Comparison of ENCODE assay signal across 17 cellular contexts in the genomic region with DNA sequence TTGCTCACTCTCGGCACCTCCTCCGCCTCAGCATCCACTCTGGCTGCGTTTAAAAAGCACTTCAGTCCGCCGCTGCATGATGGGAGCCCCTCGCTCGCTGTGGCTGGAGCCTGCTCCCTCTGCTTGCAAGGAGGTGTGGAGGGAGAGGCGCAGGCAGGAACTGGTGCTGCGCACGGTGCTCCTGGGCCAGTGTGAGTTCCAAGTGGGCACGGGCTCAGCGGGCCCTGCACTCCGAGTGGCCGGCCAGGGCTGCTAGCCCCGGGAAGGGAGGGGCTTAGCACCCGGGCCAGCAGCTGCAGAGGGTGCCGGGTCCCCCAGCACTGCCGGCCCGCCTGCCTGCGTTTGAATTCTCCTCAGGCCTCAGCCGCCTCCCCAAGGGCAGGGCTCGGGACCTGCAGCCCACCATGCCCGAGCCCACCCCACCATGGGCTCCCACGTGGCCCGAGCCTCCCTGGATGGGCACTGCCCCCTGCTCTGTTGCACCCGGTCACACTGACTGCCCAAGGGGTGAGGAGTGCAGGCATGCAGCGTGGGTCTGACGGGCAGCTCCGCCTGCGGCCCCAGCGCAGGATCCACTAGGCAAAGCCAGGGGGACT.
A peak's percentile ranks its signal among the peaks of the same experiment; 100 is the strongest.
DNase-seq lines count a peak whose midpoint lies in the region; ATAC-seq and TF ChIP-seq lines count a peak whose summit lies in the region.
"Had no signal": no experiment of that assay in that cellular context is flagged by ENCODE, and none has a peak within 500 bp of the region (broad histone marks: within the 10 kb centered on the region; RNA-seq: fewer than 3 reads in every experiment).

No MANE protein-coding gene starts in this region.

- H3K27ac ChIP-seq in RWPE2 (ENCODE audit: poor library complexity, severe bottlenecking): no peak overlapping the region
- no peak overlapping the region for H3K27ac ChIP-seq in upper lobe of right lung
- H3K27ac ChIP-seq: GM23248 had no signal

- H3K9me3 Mint-ChIP-seq in stimulated activated naive CD8-positive, alpha-beta T cell treated with anti-CD3 and anti-CD28 coated beads, Interleukin-15, amount 100 ng/mL, for 72 hours: no peaks in the 10 kb centered on the region

- H3K27me3 ChIP-seq in RWPE2 (ENCODE audit: insufficient read depth, poor library complexity, severe bottlenecking): peaks cover 3% of the 10 kb centered on the region
- no peaks in the 10 kb centered on the region for H3K27me3 ChIP-seq in upper lobe of right lung
- H3K27me3 ChIP-seq: BE2C had no signal

- no peaks in the 10 kb centered on the region for H3K4me1 Mint-ChIP-seq in stimulated activated naive CD8-positive, alpha-beta T cell treated with anti-CD3 and anti-CD28 coated beads, Interleukin-15, amount 100 ng/mL, for 72 hours
- H3K4me1 Mint-ChIP-seq: CD4-positive, CD25-positive, alpha-beta regulatory T cell; CD8-positive, alpha-beta memory T cell had no signal

- H3K4me3 ChIP-seq in RWPE2 (ENCODE audit: severe bottlenecking) (no peak overlapping the region), upper lobe of right lung (no peak overlapping the region)
- H3K4me3 ChIP-seq: GM23248, HAP-1 had no signal

- H3K36me3 ChIP-seq in RWPE2 (ENCODE audit: low read depth) (no peaks in the 10 kb centered on the region), upper lobe of right lung (no peaks in the 10 kb centered on the region)
- H3K36me3 ChIP-seq: BE2C, HAP-1 had no signal

- no peaks in the 10 kb centered on the region for H3K9me3 ChIP-seq in RWPE2 (ENCODE audit: severe bottlenecking)
- H3K9me3 ChIP-seq in upper lobe of right lung: no peaks in the 10 kb centered on the region
- H3K9me3 ChIP-seq: BE2C, HAP-1 had no signal

- TF ChIP-seq POLR2A in GM18505 (IDR thresholded peaks at IDR 0.05; ENCODE audit: borderline replicate concordance, extremely low read depth, insufficient read depth, insufficient read length): no peak

- intact Hi-C loops in upper lobe of right lung (cut with DNase I): no loop called here

- H3K4me3 Mint-ChIP-seq in stimulated activated naive CD8-positive, alpha-beta T cell treated with anti-CD3 and anti-CD28 coated beads, Interleukin-15, amount 100 ng/mL, for 72 hours: no peak overlapping the region
- H3K4me3 Mint-ChIP-seq: CD8-positive, alpha-beta memory T cell had no signal

- TF ChIP-seq CTCF in RWPE2 (IDR thresholded peaks at IDR 0.05; ENCODE audit: poor library complexity, severe bottlenecking) (no peak), upper lobe of right lung (IDR thresholded peaks at IDR 0.05) (no peak)

- peak; percentile 46 for ATAC-seq in stimulated activated naive CD8-positive, alpha-beta T cell treated with anti-CD3 and anti-CD28 coated beads, Interleukin-15, amount 100 ng/mL, for 72 hours
- no peak for ATAC-seq in stimulated activated naive CD8-positive, alpha-beta T cell treated with anti-CD3 and anti-CD28 coated beads, Interleukin-15, Interleukin-2, amounts not matched to agents 100 U/mL and 50 U/mL, for 24 hours
- ATAC-seq in RWPE2 (ENCODE audit: low read depth) (no peak), upper lobe of right lung (peak; percentile 42), GM21529 (IDR thresholded peaks at IDR 0.05; ENCODE audit: unreplicated experiment) (no peak), GM18505 (IDR thresholded peaks at IDR 0.05; ENCODE audit: unreplicated experiment) (no peak)

- no peaks in the 10 kb centered on the region for H3K27me3 Mint-ChIP-seq in stimulated activated naive CD8-positive, alpha-beta T cell treated with anti-CD3 and anti-CD28 coated beads, Interleukin-15, amount 100 ng/mL, for 72 hours
- H3K27me3 Mint-ChIP-seq: CD4-positive, CD25-positive, alpha-beta regulatory T cell; CD8-positive, alpha-beta memory T cell had no signal

- DNase-seq in stimulated activated naive CD8-positive, alpha-beta T cell treated with anti-CD3 and anti-CD28 coated beads, Interleukin-15, amount 100 ng/mL, for 72 hours: no peak
- no peak for DNase-seq in stimulated activated naive CD8-positive, alpha-beta T cell treated with anti-CD3 and anti-CD28 coated beads, Interleukin-15, Interleukin-2, amounts not matched to agents 100 U/mL and 50 U/mL, for 24 hours
- DNase-seq in RWPE2 (ENCODE audit: low spot score) (peak; percentile 37), upper lobe of right lung (no peak)
- DNase-seq: ACHN; BE2C; C1 segment of cervical spinal cord; CD4-positive, CD25-positive, alpha-beta regulatory T cell; CD8-positive, alpha-beta memory T cell; COR-L47; DMS 273 treated with DMSO at 0.1 percent for 48 hours; DMS53; GDM1; GM23248 had no signal

- H3K27ac Mint-ChIP-seq in stimulated activated naive CD8-positive, alpha-beta T cell treated with anti-CD3 and anti-CD28 coated beads, Interleukin-15, amount 100 ng/mL, for 72 hours: no peak overlapping the region
- H3K27ac Mint-ChIP-seq: CD4-positive, CD25-positive, alpha-beta regulatory T cell; CD8-positive, alpha-beta memory T cell had no signal

- H3K4me1 ChIP-seq in RWPE2 (ENCODE audit: insufficient read depth, poor library complexity, severe bottlenecking) (no peaks in the 10 kb centered on the region), upper lobe of right lung (no peaks in the 10 kb centered on the region)
- H3K4me1 ChIP-seq: BE2C, HAP-1 had no signal

Comparison
In these comparisons a context has a peak if more than half of its experiments do, and no peak if none do; other contexts are left out.
1. ATAC-seq: peak in stimulated activated naive CD8-positive, alpha-beta T cell treated with anti-CD3 and anti-CD28 coated beads, Interleukin-15, amount 100 ng/mL, for 72 hours (single experiment) and upper lobe of right lung (single experiment); none in stimulated activated naive CD8-positive, alpha-beta T cell treated with anti-CD3 and anti-CD28 coated beads, Interleukin-15, Interleukin-2, amounts not matched to agents 100 U/mL and 50 U/mL, for 24 hours (single experiment), RWPE2 (single experiment), GM21529 (single experiment) and GM18505 (single experiment).